Comparison of ENCODE assay signal across 8 cellular contexts in genomic region chrX:40581333-40581910, GRCh38.
DNase-seq lines count a peak whose midpoint lies in the region; ATAC-seq and TF ChIP-seq lines count a peak whose summit lies in the region.

No MANE protein-coding gene starts in this region.

- H3K9me3 ChIP-seq in muscle layer of colon (ENCODE audit: low read length): no peaks in the 10 kb centered on the region

- H3K27ac ChIP-seq in muscle layer of colon (ENCODE audit: low read depth, low read length): peak overlapping the region; percentile 75

- no peak for TF ChIP-seq CTCF in GM12865 (IDR thresholded peaks at IDR 0.05; ENCODE audit: insufficient read depth, low read depth, low read length, missing control alignments)

- H3K4me3 ChIP-seq in GM12865 (ENCODE audit: low read depth, low read length): peak overlapping the region; percentile 62
- peak overlapping the region; percentile 61 to 71 for H3K4me3 ChIP-seq in muscle layer of colon (ENCODE audit: low read depth in 1 of 2, low read length in 2 of 2)

- no peak for ATAC-seq in GM21825 (IDR thresholded peaks at IDR 0.05; ENCODE audit: unreplicated experiment)

- DNase-seq in GM12865 (ENCODE audit: low read depth) (no peak), NCI-H69 (lab: John Stamatoyannopoulos, UW) (peak; percentile 48), amygdala (lab: John Stamatoyannopoulos, UW) (no peak), amniotic stem cell (lab: John Stamatoyannopoulos, UW) (no peak)
- DNase-seq in central memory CD4-positive, alpha-beta T cell: peak; percentile 38
- DNase-seq in stimulated activated CD4-positive, alpha-beta T cell treated with anti-CD3 and anti-CD28 coated beads, Interleukin-15, amount 100 ng/mL, for 24 hours: no peak

- H3K27me3 ChIP-seq in muscle layer of colon (ENCODE audit: control insufficient read depth in 1 of 2, insufficient read depth in 2 of 2, low read length in 2 of 2): peaks cover 4 to 10% of the 10 kb centered on the region in 2 donors

- H3K4me1 ChIP-seq in muscle layer of colon (ENCODE audit: insufficient read depth, low read length): peaks cover 11% of the 10 kb centered on the region

- H3K9ac ChIP-seq in muscle layer of colon (ENCODE audit: low read length): no peak overlapping the region

- no peaks in the 10 kb centered on the region for H3K36me3 ChIP-seq in muscle layer of colon (ENCODE audit: insufficient read depth, low read length)

Comparison
In these comparisons a context has a peak if more than half of its experiments do, and no peak if none do; other contexts are left out.
1. DNase-seq: peak in NCI-H69 (single experiment) and central memory CD4-positive, alpha-beta T cell (single experiment); none in GM12865 (single experiment), stimulated activated CD4-positive, alpha-beta T cell treated with anti-CD3 and anti-CD28 coated beads, Interleukin-15, amount 100 ng/mL, for 24 hours (single experiment), amygdala (0 of 56) and amniotic stem cell (single experiment).